ENCODE assay signal across 19 cellular contexts in the genomic region with DNA sequence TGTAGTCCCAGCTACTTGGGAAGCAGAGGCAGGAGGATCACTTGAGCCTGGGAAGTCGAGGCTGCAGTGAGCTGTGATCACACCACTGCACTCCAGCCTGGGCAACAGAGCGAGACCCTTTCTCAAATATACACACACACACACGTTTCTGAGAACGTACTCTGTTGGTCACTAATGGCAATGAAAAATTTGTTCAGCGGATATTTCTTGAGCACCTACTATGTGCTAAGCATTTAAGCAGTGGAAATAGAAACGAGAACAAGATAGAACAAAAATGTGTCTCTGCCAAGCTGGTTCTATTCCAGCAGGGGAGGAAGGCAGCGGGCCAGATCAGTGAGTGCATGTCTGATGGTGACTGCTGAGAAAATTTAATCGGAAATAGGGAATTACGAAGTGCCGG. TPM values are rescaled to one million over a fixed set of nuclear protein-coding genes. Genes with fewer than 3 reads are reported as not detected.
A peak's percentile ranks its signal among the peaks of the same experiment; 100 is the strongest.
DNase-seq lines count a peak whose midpoint lies in the region; ATAC-seq, FAIRE-seq and TF ChIP-seq lines count a peak whose summit lies in the region.
"Had no signal": no experiment of that assay in that cellular context is flagged by ENCODE, and none has a peak within 500 bp of the region (broad histone marks: within the 10 kb centered on the region; RNA-seq: fewer than 3 reads in every experiment).

No MANE protein-coding gene starts in this region.

- no peaks in the 10 kb centered on the region for H3K9me3 Mint-ChIP-seq in stimulated activated naive CD8-positive, alpha-beta T cell treated with anti-CD3 and anti-CD28 coated beads, Interleukin-15, Interleukin-2, amounts not matched to agents 100 ng/mL and 50 ng/mL, for 24 hours
- H3K9me3 Mint-ChIP-seq in activated CD8-positive, alpha-beta T cell treated with anti-CD3 and anti-CD28 coated beads for 36 hours = no peaks in the 10 kb centered on the region
- H3K9me3 Mint-ChIP-seq in endothelial cell (ENCODE audit: unreplicated experiment) = no peaks in the 10 kb centered on the region

- H3K27me3 Mint-ChIP-seq in stimulated activated naive CD8-positive, alpha-beta T cell treated with anti-CD3 and anti-CD28 coated beads, Interleukin-15, Interleukin-2, amounts not matched to agents 100 ng/mL and 50 ng/mL, for 24 hours = no peaks in the 10 kb centered on the region
- no peaks in the 10 kb centered on the region for H3K27me3 Mint-ChIP-seq in activated CD8-positive, alpha-beta T cell treated with anti-CD3 and anti-CD28 coated beads for 36 hours
- H3K27me3 Mint-ChIP-seq in endothelial cell (ENCODE audit: unreplicated experiment) = peaks cover 7% of the 10 kb centered on the region

- H3K27ac ChIP-seq in thyroid gland = no peak overlapping the region
- H3K27ac ChIP-seq: heart right ventricle, left ventricle myocardium inferior, sigmoid colon, transverse colon had no signal

- WGBS in thyroid gland, 2 donors = 90 to 93% methylated on average over 10 of the region's 10 CpGs

- no peak for FAIRE-seq in GM12892 (lab: Jason Lieb, UNC)
- FAIRE-seq: endometrium, GM18507 had no signal

- H3K4me1 ChIP-seq in thyroid gland = peaks cover 0 to 27% of the 10 kb centered on the region in 2 donors

- H3K36me3 Mint-ChIP-seq in stimulated activated naive CD8-positive, alpha-beta T cell treated with anti-CD3 and anti-CD28 coated beads, Interleukin-15, Interleukin-2, amounts not matched to agents 100 ng/mL and 50 ng/mL, for 24 hours (ENCODE audit: low read depth) = peaks cover 34% of the 10 kb centered on the region
- H3K36me3 Mint-ChIP-seq in activated CD8-positive, alpha-beta T cell treated with anti-CD3 and anti-CD28 coated beads for 36 hours (ENCODE audit: low read depth) = peaks cover 52% of the 10 kb centered on the region
- peaks cover 18% of the 10 kb centered on the region for H3K36me3 Mint-ChIP-seq in endothelial cell (ENCODE audit: low read depth, unreplicated experiment)

- H3K27ac Mint-ChIP-seq in stimulated activated naive CD8-positive, alpha-beta T cell treated with anti-CD3 and anti-CD28 coated beads, Interleukin-15, Interleukin-2, amounts not matched to agents 100 ng/mL and 50 ng/mL, for 24 hours = peak overlapping the region; percentile 89
- H3K27ac Mint-ChIP-seq in activated CD8-positive, alpha-beta T cell treated with anti-CD3 and anti-CD28 coated beads for 36 hours = peak overlapping the region; percentile 89
- H3K27ac Mint-ChIP-seq in endothelial cell (ENCODE audit: unreplicated experiment) = peak overlapping the region; percentile 42

- TF ChIP-seq POLR2A in GM12892 (IDR thresholded peaks at IDR 0.05; ENCODE audit: low read depth, low read length) (no peak), thyroid gland (IDR thresholded peaks at IDR 0.05) (no peak)

- H3K4me3 ChIP-seq in thyroid gland (replicated peaks in 1 of 3) = no peak overlapping the region
- H3K4me3 ChIP-seq: heart right ventricle, left ventricle myocardium inferior, sigmoid colon, transverse colon had no signal

- POLR2A ChIA-PET in activated CD8-positive, alpha-beta T cell treated with anti-CD3 and anti-CD28 coated beads for 36 hours (lab: Charles Lee) = interaction anchor here (1.4 to 1.5 kb wide), 2 partner anchors 9 to 25 kb away, joined by 5 to 6 read pairs; partner anchors contain the start of gene PDAP1

- H3K4me1 Mint-ChIP-seq in stimulated activated naive CD8-positive, alpha-beta T cell treated with anti-CD3 and anti-CD28 coated beads, Interleukin-15, Interleukin-2, amounts not matched to agents 100 ng/mL and 50 ng/mL, for 24 hours (ENCODE audit: low read depth) = peaks cover 63% of the 10 kb centered on the region
- peaks cover 56% of the 10 kb centered on the region for H3K4me1 Mint-ChIP-seq in activated CD8-positive, alpha-beta T cell treated with anti-CD3 and anti-CD28 coated beads for 36 hours (ENCODE audit: low read depth)
- peaks cover 19% of the 10 kb centered on the region for H3K4me1 Mint-ChIP-seq in endothelial cell (ENCODE audit: unreplicated experiment)

- intact Hi-C loops in activated CD8-positive, alpha-beta T cell treated with anti-CD3 and anti-CD28 coated beads for 36 hours (cut with micrococcal nuclease) = no loop called here
- intact Hi-C loops in thyroid gland (cut with DNase I) = no loop called here

- CTCF ChIA-PET in activated CD8-positive, alpha-beta T cell treated with anti-CD3 and anti-CD28 coated beads for 36 hours (lab: Charles Lee) = interaction anchor here (1.3 kb wide), 1 partner anchor 24 kb away, joined by 3 read pairs; no protein-coding TSS in a partner anchor

- TF ChIP-seq CTCF in activated CD8-positive, alpha-beta T cell treated with anti-CD3 and anti-CD28 coated beads for 36 hours (IDR thresholded peaks at IDR 0.05) = no peak
- TF ChIP-seq CTCF in endothelial cell (IDR thresholded peaks at IDR 0.05; ENCODE audit: unreplicated experiment) (no peak), thyroid gland (IDR thresholded peaks at IDR 0.05) (no peak)

- no peaks in the 10 kb centered on the region for H3K27me3 ChIP-seq in thyroid gland
- H3K27me3 ChIP-seq: heart right ventricle, sigmoid colon, transverse colon had no signal

- no peaks in the 10 kb centered on the region for H3K9me3 ChIP-seq in thyroid gland
- H3K9me3 ChIP-seq: heart right ventricle, left ventricle myocardium inferior, sigmoid colon, transverse colon had no signal

- H3K4me3 Mint-ChIP-seq in stimulated activated naive CD8-positive, alpha-beta T cell treated with anti-CD3 and anti-CD28 coated beads, Interleukin-15, Interleukin-2, amounts not matched to agents 100 ng/mL and 50 ng/mL, for 24 hours = no peak overlapping the region
- no peak overlapping the region for H3K4me3 Mint-ChIP-seq in activated CD8-positive, alpha-beta T cell treated with anti-CD3 and anti-CD28 coated beads for 36 hours
- H3K4me3 Mint-ChIP-seq in endothelial cell (ENCODE audit: unreplicated experiment) = peak overlapping the region; percentile 69

- ATAC-seq in stimulated activated naive CD8-positive, alpha-beta T cell treated with anti-CD3 and anti-CD28 coated beads, Interleukin-15, Interleukin-2, amounts not matched to agents 100 U/mL and 50 U/mL, for 24 hours = no peak
- ATAC-seq in activated CD8-positive, alpha-beta T cell treated with anti-CD3 and anti-CD28 coated beads for 36 hours = no peak
- no peak for ATAC-seq in GM18909 (IDR thresholded peaks at IDR 0.05; ENCODE audit: poor library complexity, unreplicated experiment)
- ATAC-seq: heart right ventricle had no signal

- H3K36me3 ChIP-seq in thyroid gland = peaks cover 18 to 21% of the 10 kb centered on the region in 2 donors

- DNase-seq in stimulated activated naive CD8-positive, alpha-beta T cell treated with anti-CD3 and anti-CD28 coated beads, Interleukin-15, Interleukin-2, amounts not matched to agents 100 U/mL and 50 U/mL, for 24 hours = no peak
- DNase-seq in activated CD8-positive, alpha-beta T cell treated with anti-CD3 and anti-CD28 coated beads for 36 hours = no peak
- DNase-seq in endothelial cell (ENCODE audit: low spot score) (no peak), GM12892 (ENCODE audit: insufficient read length) (no peak), globus pallidus (ENCODE audit: low spot score) (no peak), thyroid gland (no peak)
- DNase-seq: activated effector memory CD4-positive, alpha-beta T cell treated with anti-CD3 and anti-CD28 coated beads, Interleukin-2, amount 50 U/mL, for 16 hours; heart right ventricle; KG1; left ventricle myocardium inferior; NCI-H2081 treated with DMSO at 0.1 percent for 48 hours; RPMI8226; sigmoid colon; stimulated activated naive CD4-positive, alpha-beta T cell; transverse colon had no signal

RNA-seq across cellular contexts. Expression of gene ARPC1B, which starts 8.7 kb away (rescaled TPM):
- 100 to 1,000 TPM; 304 to 307 TPM for total RNA-seq in activated CD8-positive, alpha-beta T cell treated with anti-CD3 and anti-CD28 coated beads for 36 hours
- total RNA-seq in endothelial cell (ENCODE audit: unreplicated experiment) (124 TPM), thyroid gland (100 to 1,000 TPM; 214 to 273 (median 228) TPM)
- polyA plus RNA-seq in GM12892 (2012; ENCODE audit: missing spikeins) = 230 TPM

RNA-seq across cellular contexts. Expression of gene PDAP1, which starts 25.2 kb away (rescaled TPM):
- 100 to 1,000 TPM; 160 TPM for total RNA-seq in activated CD8-positive, alpha-beta T cell treated with anti-CD3 and anti-CD28 coated beads for 36 hours
- total RNA-seq in endothelial cell (ENCODE audit: unreplicated experiment) (107 TPM), thyroid gland (100 to 1,000 TPM in 2 of 4 donors, 10 to 100 TPM in 2; 73.9 to 112 (median 93.2) TPM)
- 108 TPM for polyA plus RNA-seq in GM12892 (2012; ENCODE audit: missing spikeins)

RNA-seq across cellular contexts. Expression of gene BUD31, which starts 25.6 kb away (rescaled TPM):
- 100 to 1,000 TPM; 118 to 124 TPM for total RNA-seq in activated CD8-positive, alpha-beta T cell treated with anti-CD3 and anti-CD28 coated beads for 36 hours
- 73.4 TPM for total RNA-seq in endothelial cell (ENCODE audit: unreplicated experiment)
- 130 TPM for polyA plus RNA-seq in GM12892 (2012; ENCODE audit: missing spikeins)
- 10 to 100 TPM; 41.9 to 89.1 (median 65.4) TPM for total RNA-seq in thyroid gland

RNA-seq across cellular contexts. Expression of gene PTCD1, which starts 55.4 kb away (rescaled TPM):
- 1 to 10 TPM; 7.2 to 8.2 TPM for total RNA-seq in activated CD8-positive, alpha-beta T cell treated with anti-CD3 and anti-CD28 coated beads for 36 hours
- total RNA-seq in endothelial cell (ENCODE audit: unreplicated experiment) = 7.1 TPM
- 3.1 TPM for polyA plus RNA-seq in GM12892 (2012; ENCODE audit: missing spikeins)
- total RNA-seq in thyroid gland = 1 to 10 TPM; 5.4 to 9.6 (median 8.2) TPM

RNA-seq across cellular contexts. Expression of gene CPSF4, which starts 55.5 kb away (rescaled TPM):
- 10 to 100 TPM; 62.3 to 64.6 TPM for total RNA-seq in activated CD8-positive, alpha-beta T cell treated with anti-CD3 and anti-CD28 coated beads for 36 hours
- 40.5 TPM for total RNA-seq in endothelial cell (ENCODE audit: unreplicated experiment)
- 34.0 TPM for polyA plus RNA-seq in GM12892 (2012; ENCODE audit: missing spikeins)
- total RNA-seq in thyroid gland = 10 to 100 TPM; 30.6 to 33.1 (median 32.7) TPM
